Comparison of ENCODE assay signal across 20 cellular contexts in genomic region chr15:57148236-57148635, GRCh38.
"Had no signal": no experiment of that assay in that cellular context is flagged by ENCODE, and none has a peak within 500 bp of the region (broad histone marks: within the 10 kb centered on the region; RNA-seq: fewer than 3 reads in every experiment).

No MANE protein-coding gene starts in this region.

- H3K27me3 ChIP-seq: breast epithelium, neural progenitor cell, thyroid gland had no signal

- H3K27me3 Mint-ChIP-seq: activated CD4-positive, alpha-beta memory T cell treated with anti-CD3 and anti-CD28 coated beads, Interleukin-2, amount 10 ng/mL, durations not matched to agents 7 days and 5 days; activated CD4-positive, alpha-beta T cell treated with anti-CD3 and anti-CD28 coated beads, Interleukin-2, amount 10 ng/mL, durations not matched to agents 24 days and 14 days; activated CD8-positive, alpha-beta memory T cell treated with anti-CD3 and anti-CD28 coated beads, Interleukin-2, amount 10 ng/mL, durations not matched to agents 7 days and 5 days; activated naive CD8-positive, alpha-beta T cell treated with anti-CD3 and anti-CD28 coated beads for 36 hours; activated T-helper 17 cell treated with anti-CD3 and anti-CD28 coated beads, Interleukin-2, amount 50 U/mL, for 72 hours; naive thymus-derived CD8-positive, alpha-beta T cell; progenitor cell of endocrine pancreas; stimulated activated naive CD8-positive, alpha-beta T cell treated with anti-CD3 and anti-CD28 coated beads, Interleukin-15, Interleukin-2, amounts not matched to agents 100 ng/mL and 50 ng/mL, for 24 hours; T-helper 17 cell had no signal

- H3K27ac Mint-ChIP-seq: activated CD4-positive, alpha-beta memory T cell treated with anti-CD3 and anti-CD28 coated beads, Interleukin-2, amount 10 ng/mL, durations not matched to agents 7 days and 5 days; activated CD4-positive, alpha-beta T cell treated with anti-CD3 and anti-CD28 coated beads, Interleukin-2, amount 10 ng/mL, durations not matched to agents 24 days and 14 days; activated CD8-positive, alpha-beta memory T cell treated with anti-CD3 and anti-CD28 coated beads, Interleukin-2, amount 10 ng/mL, durations not matched to agents 7 days and 5 days; activated naive CD8-positive, alpha-beta T cell treated with anti-CD3 and anti-CD28 coated beads for 36 hours; activated T-helper 17 cell treated with anti-CD3 and anti-CD28 coated beads, Interleukin-2, amount 50 U/mL, for 72 hours; endodermal cell; naive thymus-derived CD8-positive, alpha-beta T cell; progenitor cell of endocrine pancreas; stimulated activated naive CD8-positive, alpha-beta T cell treated with anti-CD3 and anti-CD28 coated beads, Interleukin-15, Interleukin-2, amounts not matched to agents 100 ng/mL and 50 ng/mL, for 24 hours; T-helper 17 cell had no signal

- H3K9me3 ChIP-seq: thyroid gland had no signal

- H3K4me3 Mint-ChIP-seq: activated CD4-positive, alpha-beta memory T cell treated with anti-CD3 and anti-CD28 coated beads, Interleukin-2, amount 10 ng/mL, durations not matched to agents 7 days and 5 days; activated CD4-positive, alpha-beta T cell treated with anti-CD3 and anti-CD28 coated beads, Interleukin-2, amount 10 ng/mL, durations not matched to agents 24 days and 14 days; activated CD8-positive, alpha-beta memory T cell treated with anti-CD3 and anti-CD28 coated beads, Interleukin-2, amount 10 ng/mL, durations not matched to agents 7 days and 5 days; activated naive CD8-positive, alpha-beta T cell treated with anti-CD3 and anti-CD28 coated beads for 36 hours; activated T-helper 17 cell treated with anti-CD3 and anti-CD28 coated beads, Interleukin-2, amount 50 U/mL, for 72 hours; endodermal cell; naive thymus-derived CD8-positive, alpha-beta T cell; neural progenitor cell; stimulated activated naive CD8-positive, alpha-beta T cell treated with anti-CD3 and anti-CD28 coated beads, Interleukin-15, Interleukin-2, amounts not matched to agents 100 ng/mL and 50 ng/mL, for 24 hours; T-helper 17 cell had no signal

- H3K36me3 ChIP-seq: breast epithelium, thyroid gland had no signal

- ATAC-seq: activated CD8-positive, alpha-beta memory T cell treated with anti-CD3 and anti-CD28 coated beads, Interleukin-2, amount 10 ng/mL, durations not matched to agents 7 days and 5 days; activated T-helper 17 cell treated with anti-CD3 and anti-CD28 coated beads, Interleukin-2, amount 50 U/mL, for 72 hours; naive thymus-derived CD8-positive, alpha-beta T cell; T-helper 17 cell had no signal

- DNase-seq: activated CD4-positive, alpha-beta memory T cell treated with anti-CD3 and anti-CD28 coated beads, Interleukin-2, amount 10 ng/mL, durations not matched to agents 7 days and 5 days; activated CD4-positive, alpha-beta T cell treated with anti-CD3 and anti-CD28 coated beads, Interleukin-2, amount 10 ng/mL, durations not matched to agents 24 days and 14 days; activated CD8-positive, alpha-beta memory T cell treated with anti-CD3 and anti-CD28 coated beads, Interleukin-2, amount 10 ng/mL, durations not matched to agents 7 days and 5 days; activated naive CD8-positive, alpha-beta T cell treated with anti-CD3 and anti-CD28 coated beads for 36 hours; amniotic stem cell; cortex of kidney; endodermal cell; kidney; naive thymus-derived CD8-positive, alpha-beta T cell; stimulated activated CD4-positive, alpha-beta T cell treated with anti-CD3 and anti-CD28 coated beads, Interleukin-12 subunit alpha, Interleukin-12 subunit beta, amount 100 ng/mL, for 4 hours; substantia nigra; SW 1271; T-helper 17 cell; thyroid gland had no signal

- H3K27ac ChIP-seq: breast epithelium, neural progenitor cell, thyroid gland had no signal

- H3K4me3 ChIP-seq: breast epithelium, lung, neural progenitor cell, thyroid gland had no signal
